Comparison of ENCODE assay signal across 18 cellular contexts in the genomic region with DNA sequence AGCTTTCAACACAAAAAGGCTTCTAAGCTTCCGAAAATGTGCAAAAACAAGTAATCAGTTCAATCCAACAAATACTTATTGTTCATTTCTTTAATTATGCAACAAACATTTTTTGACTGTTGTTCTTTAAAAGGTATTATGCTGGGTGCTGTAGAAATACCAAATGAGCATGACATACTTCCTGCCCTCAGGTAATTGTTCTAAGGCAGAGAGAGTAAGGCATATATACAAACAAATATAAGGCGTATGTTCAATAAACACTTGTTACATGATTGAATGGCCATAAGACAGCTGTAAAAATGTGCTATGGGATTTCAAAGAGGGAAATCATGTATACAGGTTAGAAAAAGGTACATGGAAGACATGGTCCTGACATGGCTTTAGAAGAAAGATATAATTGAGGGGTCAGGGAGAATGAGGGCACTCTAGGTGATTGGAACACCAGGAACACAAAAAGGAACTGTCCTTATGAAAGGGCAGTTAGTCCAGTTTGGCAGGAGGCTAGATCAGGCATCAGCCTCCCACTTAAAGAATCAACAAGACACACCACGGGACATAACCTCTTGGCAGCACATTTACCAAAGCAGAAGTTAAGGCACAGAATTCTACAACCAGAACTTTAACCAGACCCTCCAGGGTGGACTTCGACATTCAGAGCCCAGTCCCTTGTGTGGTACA.
DNase-seq lines count a peak whose midpoint lies in the region; ATAC-seq, FAIRE-seq and TF ChIP-seq lines count a peak whose summit lies in the region.
"Had no signal": no experiment of that assay in that cellular context is flagged by ENCODE, and none has a peak within 500 bp of the region (broad histone marks: within the 10 kb centered on the region; RNA-seq: fewer than 3 reads in every experiment).

No MANE protein-coding gene starts in this region.

- no peaks in the 10 kb centered on the region for H3K4me1 ChIP-seq in right atrium auricular region
- no peaks in the 10 kb centered on the region for H3K4me1 ChIP-seq in H1 (replicated peaks in 1 of 4; ENCODE audit: control insufficient read depth in 3 of 4, insufficient read depth in 4 of 4, low read length in 3 of 4)
- peaks cover 0 to 14% (median 0%) of the 10 kb centered on the region in 4 donors for H3K4me1 ChIP-seq in Peyer's patch
- H3K4me1 ChIP-seq: neural progenitor cell had no signal

- no peak for TF ChIP-seq POLR2A in H1 (IDR thresholded peaks at IDR 0.05; ENCODE audit: control extremely low read depth in 1 of 2, low read depth in 2 of 2, low read length in 2 of 2)
- TF ChIP-seq POLR2A in Peyer's patch (IDR thresholded peaks at IDR 0.05), result no peak

- DNase-seq in Right ventricle myocardium superior (no peak), right atrium auricular region (ENCODE audit: low spot score) (no peak), H1 (ENCODE audit: low read depth in 1 of 2, low spot score in 2 of 2) (no peak), mesothelial cell of epicardium (ENCODE audit: low spot score in 2 of 2, unreplicated experiment in 2 of 2) (no peak), HT-29 (ENCODE audit: low spot score) (no peak), D341Med (ENCODE audit: low spot score) (no peak), DMS79 treated with DMSO at 0.1 percent for 48 hours (lab: John Stamatoyannopoulos, UW) (no peak), Peyer's patch (no peak)
- DNase-seq: activated CD4-positive, alpha-beta T cell treated with anti-CD3 and anti-CD28 coated beads, Interleukin-2, amount 10 ng/mL, durations not matched to agents 7 days and 5 days; activated naive CD4-positive, alpha-beta T cell; CD4-positive, alpha-beta memory T cell; dermis blood vessel endothelial cell; MV-4-11; NCI-H526 treated with DMSO at 0.1 percent for 48 hours; retina; stimulated activated naive CD8-positive, alpha-beta T cell treated with anti-CD3 and anti-CD28 coated beads, Interleukin-15, Interleukin-2, amounts not matched to agents 100 U/mL and 50 U/mL, for 24 hours had no signal

- H3K4me1 Mint-ChIP-seq in mesothelial cell of epicardium, result peaks cover 24% of the 10 kb centered on the region
- H3K4me1 Mint-ChIP-seq: neural progenitor cell had no signal

- WGBS in H1 (ENCODE audit: extremely low coverage in 1 of 2, insufficient coverage in 1 of 2, insufficient read length in 1 of 2, insufficient replicate concordance in 2 of 2, low coverage in 1 of 2, low lambda C conversion rate in 2 of 2, missing lambda C conversion rate in 1 of 2), 2 experiments, result 91% methylated on average over 4 of the region's 4 CpGs; no CpG with 5 or more reads in 1 of the 2 experiments

- no peaks in the 10 kb centered on the region for H3K9me3 Mint-ChIP-seq in mesothelial cell of epicardium
- H3K9me3 Mint-ChIP-seq: activated CD4-positive, alpha-beta T cell treated with anti-CD3 and anti-CD28 coated beads, Interleukin-2, amount 10 ng/mL, durations not matched to agents 7 days and 5 days; memory B cell; neural progenitor cell had no signal

- H3K4me2 ChIP-seq in H1 (ENCODE audit: insufficient read depth in 1 of 2, low read depth in 2 of 2, low read length in 2 of 2), result no peak overlapping the region

- no peaks in the 10 kb centered on the region for H4K20me1 ChIP-seq in H1 (replicated peaks in 1 of 2; ENCODE audit: control insufficient read depth in 1 of 2, insufficient read depth in 2 of 2, low read length in 2 of 2)

- no peak overlapping the region for H3K4me3 Mint-ChIP-seq in mesothelial cell of epicardium
- H3K4me3 Mint-ChIP-seq: activated CD4-positive, alpha-beta T cell treated with anti-CD3 and anti-CD28 coated beads, Interleukin-2, amount 10 ng/mL, durations not matched to agents 7 days and 5 days; memory B cell; neural progenitor cell had no signal

- no peak overlapping the region for H3K23ac ChIP-seq in H1 (ENCODE audit: insufficient read length)

- H3K27me3 ChIP-seq in right atrium auricular region, result no peaks in the 10 kb centered on the region
- no peaks in the 10 kb centered on the region for H3K27me3 ChIP-seq in H1 (replicated peaks in 1 of 4; ENCODE audit: control insufficient read depth in 3 of 4, extremely low read depth in 1 of 4, insufficient read depth in 3 of 4, low read length in 3 of 4)
- no peaks in the 10 kb centered on the region for H3K27me3 ChIP-seq in Peyer's patch
- H3K27me3 ChIP-seq: neural progenitor cell had no signal

- no peak for FAIRE-seq in H1 (lab: Jason Lieb, UNC)

- H4K91ac ChIP-seq in H1 (replicated peaks; ENCODE audit: insufficient read length, low read length), result no peak overlapping the region

- no peak overlapping the region for H3K18ac ChIP-seq in H1 (ENCODE audit: extremely low read depth, low read length)

- H3K56ac ChIP-seq in H1 (replicated peaks; ENCODE audit: insufficient read length, low read depth, low read length), result no peak overlapping the region

- no peak overlapping the region for H2AK5ac ChIP-seq in H1 (ENCODE audit: low read depth, low read length)

- no peak overlapping the region for H3K4ac ChIP-seq in H1 (replicated peaks; ENCODE audit: insufficient read length, low read depth, low read length)

- no peak for TF ChIP-seq RAD21 in H1 (IDR thresholded peaks at IDR 0.05 in 1 of 2, conservative IDR thresholded peaks at IDR 0.05 in 1 of 2; ENCODE audit: low read depth in 2 of 2, low read length in 2 of 2)

- no peak overlapping the region for H4K5ac ChIP-seq in H1 (ENCODE audit: insufficient read length, low read depth, low read length)

- H3K14ac ChIP-seq in H1 (ENCODE audit: insufficient read length), result no peak overlapping the region

- no peak overlapping the region for H2BK12ac ChIP-seq in H1 (ENCODE audit: low read depth, low read length)

- no peak overlapping the region for H2BK15ac ChIP-seq in H1 (ENCODE audit: low read length)

- H2BK20ac ChIP-seq in H1 (ENCODE audit: low read length), result no peak overlapping the region

- H2BK5ac ChIP-seq in H1 (ENCODE audit: low read depth, low read length), result no peak overlapping the region

- no peaks in the 10 kb centered on the region for H3K23me2 ChIP-seq in H1 (ENCODE audit: low read depth, low read length)

- no peak overlapping the region for H2BK120ac ChIP-seq in H1 (replicated peaks; ENCODE audit: low read depth, low read length)

- TF ChIP-seq CTCF in right atrium auricular region (IDR thresholded peaks at IDR 0.05) (no peak), H1 (IDR thresholded peaks at IDR 0.05; ENCODE audit: control extremely low read depth in 1 of 3, insufficient read depth in 1 of 3, low read depth in 1 of 3, low read length in 3 of 3) (no peak), mesothelial cell of epicardium (IDR thresholded peaks at IDR 0.05; ENCODE audit: unreplicated experiment) (no peak), Peyer's patch (IDR thresholded peaks at IDR 0.05) (no peak)

- H3K9me3 ChIP-seq in right atrium auricular region, result no peaks in the 10 kb centered on the region
- H3K9me3 ChIP-seq in H1 (ENCODE audit: insufficient read depth in 2 of 2, low read depth in 1 of 2, low read length in 1 of 2), result no peaks in the 10 kb centered on the region
- H3K9me3 ChIP-seq in Peyer's patch, result no peaks in the 10 kb centered on the region

- CTCF ChIA-PET in H1 (lab: Charles Lee; ENCODE audit: partially characterized antibody), result interaction anchor here (0.9 to 3.1 kb wide), 18 partner anchors 9 to 894 kb away, joined by 3 to 23 read pairs (median 4); no protein-coding TSS in a partner anchor

- no peak overlapping the region for H4K8ac ChIP-seq in H1 (ENCODE audit: extremely low read depth, insufficient read depth, low read length)

- no peaks in the 10 kb centered on the region for H3K36me3 ChIP-seq in right atrium auricular region
- H3K36me3 ChIP-seq in H1 (ENCODE audit: control insufficient read depth in 2 of 4, insufficient read depth in 4 of 4, low read length in 3 of 4), result no peaks in the 10 kb centered on the region
- no peaks in the 10 kb centered on the region for H3K36me3 ChIP-seq in Peyer's patch
- H3K36me3 ChIP-seq: neural progenitor cell had no signal

- H3K79me1 ChIP-seq in H1 (ENCODE audit: low read depth, low read length), result no peaks in the 10 kb centered on the region

- H3K36me3 Mint-ChIP-seq in mesothelial cell of epicardium, result no peaks in the 10 kb centered on the region
- H3K36me3 Mint-ChIP-seq: memory B cell, neural progenitor cell had no signal

- TF ChIP-seq EP300 in H1 (IDR thresholded peaks at IDR 0.05; ENCODE audit: borderline replicate concordance in 1 of 2, low read depth in 2 of 2, low read length in 2 of 2), result no peak

- no peak overlapping the region for H3K9ac ChIP-seq in H1 (replicated peaks in 1 of 4; ENCODE audit: extremely low read depth in 1 of 4, low read depth in 3 of 4, low read length in 3 of 4)
- H3K9ac ChIP-seq: neural progenitor cell had no signal

- H3K79me2 ChIP-seq in H1 (ENCODE audit: control insufficient read depth in 1 of 2, insufficient read depth in 2 of 2, low read length in 2 of 2), result no peaks in the 10 kb centered on the region

- POLR2A ChIA-PET in H1 (lab: Charles Lee; ENCODE audit: partially characterized antibody), result interaction anchor here (0.5 kb wide), 1 partner anchor 232 kb away, joined by 3 read pairs; no protein-coding TSS in a partner anchor

- intact Hi-C loops in Right ventricle myocardium superior (cut with DNase I), result no loop called here

- peak overlapping the region; percentile 3 for H3K27ac Mint-ChIP-seq in mesothelial cell of epicardium
- H3K27ac Mint-ChIP-seq: activated CD4-positive, alpha-beta T cell treated with anti-CD3 and anti-CD28 coated beads, Interleukin-2, amount 10 ng/mL, durations not matched to agents 7 days and 5 days; neural progenitor cell had no signal

- H3K27me3 Mint-ChIP-seq in mesothelial cell of epicardium (ENCODE audit: low read depth), result peaks cover 24% of the 10 kb centered on the region

- peak; percentile 73 for ATAC-seq in Right ventricle myocardium superior (ENCODE audit: poor library complexity)
- ATAC-seq: stimulated activated naive CD8-positive, alpha-beta T cell treated with anti-CD3 and anti-CD28 coated beads, Interleukin-15, Interleukin-2, amounts not matched to agents 100 U/mL and 50 U/mL, for 24 hours had no signal

- H3K27ac ChIP-seq in right atrium auricular region, result peak overlapping the region in 1 of 2 donors; percentile 10
- H3K27ac ChIP-seq in H1 (ENCODE audit: low read depth, low read length), result no peak overlapping the region
- no peak overlapping the region for H3K27ac ChIP-seq in Peyer's patch
- H3K27ac ChIP-seq: neural progenitor cell had no signal

- H3K4me3 ChIP-seq in right atrium auricular region, result no peak overlapping the region
- H3K4me3 ChIP-seq in H1 (ENCODE audit: extremely low read depth in 1 of 4, insufficient read depth in 2 of 4, low read depth in 3 of 4, low read length in 4 of 4), result no peak overlapping the region
- H3K4me3 ChIP-seq in Peyer's patch, result no peak overlapping the region
- H3K4me3 ChIP-seq: neural progenitor cell had no signal

- H2AFZ ChIP-seq in H1 (ENCODE audit: low read length), result peak overlapping the region; percentile 62
- H2AFZ ChIP-seq: neural progenitor cell had no signal

TF ChIP-seq in H1, 55 proteins besides CTCF, POLR2A, EP300 and RAD21 (continues in another document):
- TF ChIP-seq TAF7 (optimal IDR thresholded peaks at IDR 0.05; ENCODE audit: borderline replicate concordance, low read depth, low read length), result no peak
- TF ChIP-seq GTF2F1 (IDR thresholded peaks at IDR 0.05; ENCODE audit: borderline replicate concordance, low read depth, low read length), result no peak
- TF ChIP-seq BRCA1 (IDR thresholded peaks at IDR 0.05; ENCODE audit: low read depth, low read length), result no peak
- TF ChIP-seq RFX5 (IDR thresholded peaks at IDR 0.05; ENCODE audit: borderline replicate concordance, low read depth, low read length), result no peak
- TF ChIP-seq SP1 (IDR thresholded peaks at IDR 0.05; ENCODE audit: low read depth, low read length), result no peak
